In genomic region chr20:46022411-46023147, GRCh38 we compare ENCODE assay signal across 1 cellular context.
TF ChIP-seq lines count a peak whose summit lies in the region.

No MANE protein-coding gene starts in this region.

TF ChIP-seq in HepG2, 621 proteins besides CTCF, POLR2A, EP300 and RAD21 (continues in another document):
- 0 out of 2 replicates have a peak, but pooled peaks have one; percentile 32 for TF ChIP-seq PAXIP1 (CRISPR knock-in tag; conservative IDR thresholded peaks at IDR 0.05)
- TF ChIP-seq ZNF792 (CRISPR knock-in tag; IDR thresholded peaks at IDR 0.05): no peak
- TF ChIP-seq KDM6A (CRISPR knock-in tag; IDR thresholded peaks at IDR 0.05; ENCODE audit: low read depth): no peak
- TF ChIP-seq PITX1 (CRISPR knock-in tag; IDR thresholded peaks at IDR 0.05): no peak
- peak; percentile 14; the same call in 1 of the 2 replicates for TF ChIP-seq EEA1 (CRISPR knock-in tag; IDR thresholded peaks at IDR 0.05; ENCODE audit: borderline replicate concordance)
- TF ChIP-seq THAP7 (CRISPR knock-in tag; IDR thresholded peaks at IDR 0.05): peak; percentile 81; the same call in 1 of the 2 replicates
- peak; percentile 75; the same call in 1 of the 2 replicates for TF ChIP-seq MIER2 (CRISPR knock-in tag; IDR thresholded peaks at IDR 0.05)
- no peak for TF ChIP-seq USF2 (IDR thresholded peaks at IDR 0.05; ENCODE audit: low read depth, low read length)
- no peak for TF ChIP-seq USF2 (CRISPR knock-in tag; IDR thresholded peaks at IDR 0.05; ENCODE audit: borderline replicate concordance)
- peak; percentile 74; the same call in 1 of the 2 replicates for TF ChIP-seq ZNF563 (CRISPR knock-in tag; IDR thresholded peaks at IDR 0.05)
- TF ChIP-seq REST (IDR thresholded peaks at IDR 0.05; ENCODE audit: borderline replicate concordance in 1 of 2, low read depth in 1 of 2, low read length in 2 of 2): peak in 1 of 2 experiments; percentile 41; a peak in 1 of 4 replicates
- TF ChIP-seq KDM2A (CRISPR knock-in tag; IDR thresholded peaks at IDR 0.05; ENCODE audit: borderline replicate concordance, low read depth): peak; percentile 73
- peak; percentile 17; the same call in 1 of the 2 replicates for TF ChIP-seq ZMYM4 (CRISPR knock-in tag; IDR thresholded peaks at IDR 0.05)
- no peak for TF ChIP-seq LCORL (IDR thresholded peaks at IDR 0.05)
- TF ChIP-seq LCORL (CRISPR knock-in tag; IDR thresholded peaks at IDR 0.05): peak; percentile 56; the same call in 1 of the 2 replicates
- TF ChIP-seq ZBTB10 (CRISPR knock-in tag; IDR thresholded peaks at IDR 0.05; ENCODE audit: borderline replicate concordance): no peak
- TF ChIP-seq ZBTB26 (CRISPR knock-in tag; IDR thresholded peaks at IDR 0.05; ENCODE audit: borderline replicate concordance): peak; percentile 35; the same call in 1 of the 2 replicates
- TF ChIP-seq ZNF407 (CRISPR knock-in tag; IDR thresholded peaks at IDR 0.05; ENCODE audit: not compliant biosample characterization): peak; percentile 37
- no peak for TF ChIP-seq ZBTB2 (CRISPR knock-in tag; IDR thresholded peaks at IDR 0.05; ENCODE audit: low read depth)
